In genomic region chr11:67420646-67421420, GRCh38 we compare ENCODE assay signal across 8 cellular contexts. TPM values are rescaled to one million over a fixed set of nuclear protein-coding genes. Genes with fewer than 3 reads are reported as not detected.
DNase-seq lines count a peak whose midpoint lies in the region; ATAC-seq and TF ChIP-seq lines count a peak whose summit lies in the region.

No MANE protein-coding gene starts in this region.

- H3K4me3 ChIP-seq in AG10803 (ENCODE audit: low read length): peak overlapping the region; percentile 49

- H3K4me1 Mint-ChIP-seq in activated CD4-positive, alpha-beta T cell treated with anti-CD3 and anti-CD28 coated beads for 36 hours: peaks cover 49% of the 10 kb centered on the region
- peaks cover 17% of the 10 kb centered on the region for H3K4me1 Mint-ChIP-seq in chondrocyte (ENCODE audit: low read depth)

- TF ChIP-seq CTCF in AG10803 (conservative IDR thresholded peaks at IDR 0.05; ENCODE audit: low read length): no peak
- no peak for TF ChIP-seq CTCF in chondrocyte (IDR thresholded peaks at IDR 0.05)

- intact Hi-C loops in activated CD4-positive, alpha-beta T cell treated with anti-CD3 and anti-CD28 coated beads for 36 hours (cut with DNase I, micrococcal nuclease): loop anchor here (1.0 to 2.0 kb wide), 9 partner anchors 16 to 384 kb away; partner anchors contain the start of genes AIP (in 1 of the 2), PTPRCAP (in 1 of the 2), RAD9A (in 1 of the 2) and TMEM134 (in 1 of the 2)
- intact Hi-C loops in left colon (cut with DNase I, micrococcal nuclease): no loop called here

- H3K9me3 Mint-ChIP-seq in activated CD4-positive, alpha-beta T cell treated with anti-CD3 and anti-CD28 coated beads for 36 hours (ENCODE audit: low read depth): no peaks in the 10 kb centered on the region
- no peaks in the 10 kb centered on the region for H3K9me3 Mint-ChIP-seq in chondrocyte (ENCODE audit: low read depth)

- peak; percentile 76 for ATAC-seq in HG03442 (IDR thresholded peaks at IDR 0.05; ENCODE audit: unreplicated experiment)
- ATAC-seq in activated CD4-positive, alpha-beta T cell treated with anti-CD3 and anti-CD28 coated beads for 36 hours: peak; percentile 92
- peak; percentile 92 for ATAC-seq in left colon

- no peaks in the 10 kb centered on the region for H3K27me3 Mint-ChIP-seq in activated CD4-positive, alpha-beta T cell treated with anti-CD3 and anti-CD28 coated beads for 36 hours
- no peaks in the 10 kb centered on the region for H3K27me3 Mint-ChIP-seq in chondrocyte (ENCODE audit: low read depth)

- H3K27ac Mint-ChIP-seq in activated CD4-positive, alpha-beta T cell treated with anti-CD3 and anti-CD28 coated beads for 36 hours: peak overlapping the region; percentile 84
- no peak overlapping the region for H3K27ac Mint-ChIP-seq in chondrocyte (ENCODE audit: unreplicated experiment)

- H3K4me3 Mint-ChIP-seq in activated CD4-positive, alpha-beta T cell treated with anti-CD3 and anti-CD28 coated beads for 36 hours: peak overlapping the region; percentile 76
- peak overlapping the region; percentile 67 for H3K4me3 Mint-ChIP-seq in chondrocyte (ENCODE audit: unreplicated experiment)

- CTCF ChIA-PET in activated CD4-positive, alpha-beta T cell treated with anti-CD3 and anti-CD28 coated beads for 36 hours (lab: Charles Lee): interaction anchor here (0.6 to 4.0 kb wide), 6 partner anchors 12 to 40 kb away, joined by 3 to 34 read pairs (median 4); partner anchors contain the start of genes PPP1CA, PTPRCAP and TBC1D10C

- TF ChIP-seq POLR2A in GM19099 (IDR thresholded peaks at IDR 0.05; ENCODE audit: extremely low read depth, insufficient read length, low read depth): peak; percentile 55

- POLR2A ChIA-PET in activated CD4-positive, alpha-beta T cell treated with anti-CD3 and anti-CD28 coated beads for 36 hours (lab: Charles Lee): interaction anchor here (3.0 kb wide), 1 partner anchor 16 kb away, joined by 14 read pairs; the partner anchor contains the start of gene TBC1D10C

- no peaks in the 10 kb centered on the region for H3K36me3 Mint-ChIP-seq in activated CD4-positive, alpha-beta T cell treated with anti-CD3 and anti-CD28 coated beads for 36 hours (ENCODE audit: low read depth)
- no peaks in the 10 kb centered on the region for H3K36me3 Mint-ChIP-seq in chondrocyte (ENCODE audit: low read depth)

- DNase-seq in AG10803 (ENCODE audit: low read depth): peak; percentile 81
- peak; percentile 84 for DNase-seq in NCI-H510A treated with DMSO at 0.1 percent for 48 hours (lab: John Stamatoyannopoulos, UW)
- peak; percentile 99 for DNase-seq in activated CD4-positive, alpha-beta T cell treated with anti-CD3 and anti-CD28 coated beads for 36 hours
- DNase-seq in chondrocyte (ENCODE audit: low spot score): no peak
- peak; percentile 96 to 99 for DNase-seq in left colon
- DNase-seq in stimulated activated CD4-positive, alpha-beta T cell treated with anti-CD3 and anti-CD28 coated beads, Interleukin-1b, Interleukin-23, amount 100 ng/mL, for 4 hours (ENCODE audit: low read depth in 2 of 2): peak; percentile 99 to 100

RNA-seq across cellular contexts. Expression of gene CARNS1, which starts 5.4 kb away (rescaled TPM):
- 1 to 10 TPM; 1.5 to 1.6 TPM for total RNA-seq in activated CD4-positive, alpha-beta T cell treated with anti-CD3 and anti-CD28 coated beads for 36 hours
- 0.36 to 1.8 TPM (median 1.8 TPM) in 3 replicates for total RNA-seq in chondrocyte
- 1 to 10 TPM in 1 of 2 donors, under 1 TPM in 1; 0.61 to 2.5 TPM for total RNA-seq in left colon

RNA-seq across cellular contexts. Expression of gene RPS6KB2, which starts 7.5 kb away (rescaled TPM):
- 10 to 100 TPM; 53.4 to 57.2 TPM for total RNA-seq in activated CD4-positive, alpha-beta T cell treated with anti-CD3 and anti-CD28 coated beads for 36 hours
- total RNA-seq in chondrocyte (40.3 to 44.2 TPM (median 42.3 TPM) in 3 replicates), left colon (10 to 100 TPM; 45.3 to 47.4 TPM)

RNA-seq across cellular contexts. Expression of gene PTPRCAP, which starts 16.6 kb away (rescaled TPM):
- total RNA-seq in activated CD4-positive, alpha-beta T cell treated with anti-CD3 and anti-CD28 coated beads for 36 hours: 10 to 100 TPM; 80.1 to 83.4 TPM
- total RNA-seq in chondrocyte (0.47 to 0.95 TPM (median 0.73 TPM) in 3 replicates), left colon (10 to 100 TPM in 1 of 2 donors, 1 to 10 TPM in 1; 7.1 to 11.2 TPM)

RNA-seq across cellular contexts. Expression of gene TBC1D10C, which starts 16.9 kb away (rescaled TPM):
- 100 to 1,000 TPM in 1 of 2 experiments, 10 to 100 TPM in 1; 83.2 to 123 TPM for total RNA-seq in activated CD4-positive, alpha-beta T cell treated with anti-CD3 and anti-CD28 coated beads for 36 hours
- total RNA-seq in chondrocyte (not detected in 3 replicates), left colon (1 to 10 TPM; 3.0 to 4.2 TPM)

RNA-seq across cellular contexts. Expression of gene PPP1CA, which starts 19.2 kb away (rescaled TPM):
- 100 to 1,000 TPM; 199 to 227 TPM for total RNA-seq in activated CD4-positive, alpha-beta T cell treated with anti-CD3 and anti-CD28 coated beads for 36 hours
- total RNA-seq in chondrocyte: 95.2 to 113 TPM (median 109 TPM) in 3 replicates
- 100 to 1,000 TPM; 214 to 243 TPM for total RNA-seq in left colon

Comparison
In these comparisons a context has a peak if more than half of its experiments do, and no peak if none do; other contexts are left out.
1. RNA of gene PTPRCAP, which starts 16.6 kb away (total RNA-seq): 80.1 to 83.4 TPM in activated CD4-positive, alpha-beta T cell treated with anti-CD3 and anti-CD28 coated beads for 36 hours; 7.1 to 11.2 TPM in left colon and 0.47 to 0.95 TPM in chondrocyte; every median in the first group is over 4 times any median in the second.
2. intact Hi-C loops: an anchor here in activated CD4-positive, alpha-beta T cell treated with anti-CD3 and anti-CD28 coated beads for 36 hours (1.0 to 2.0 kb wide); none called in left colon.
3. Peak in every context shown above with its lines, with median percentiles within 50 percentile points of each other: ATAC-seq.